Comparison of ENCODE assay signal across 14 cellular contexts in genomic region chr2:38148501-38148900, GRCh38.
DNase-seq lines count a peak whose midpoint lies in the region; ATAC-seq and TF ChIP-seq lines count a peak whose summit lies in the region.
"Had no signal": no experiment of that assay in that cellular context is flagged by ENCODE, and none has a peak within 500 bp of the region (broad histone marks: within the 10 kb centered on the region; RNA-seq: fewer than 3 reads in every experiment).

No MANE protein-coding gene starts in this region.

- TF ChIP-seq POLR2A in prostate gland (IDR thresholded peaks at IDR 0.05), result no peak

- no peak overlapping the region for H3K4me3 ChIP-seq in GM23248
- H3K4me3 ChIP-seq in PC-3 (ENCODE audit: low read length), result no peak overlapping the region
- no peak overlapping the region for H3K4me3 ChIP-seq in prostate gland
- H3K4me3 ChIP-seq: vagina had no signal

- H3K9ac ChIP-seq in GM23248 (no peak overlapping the region), PC-3 (ENCODE audit: low read length) (peak overlapping the region; percentile 76; the same call in 1 of the 2 replicates)

- H3K36me3 ChIP-seq in GM23248 (ENCODE audit: low read depth), result no peaks in the 10 kb centered on the region
- no peaks in the 10 kb centered on the region for H3K36me3 ChIP-seq in PC-3 (ENCODE audit: low read depth, low read length)
- no peaks in the 10 kb centered on the region for H3K36me3 ChIP-seq in prostate gland
- H3K36me3 ChIP-seq: vagina had no signal

- H3K36me3 Mint-ChIP-seq in HFFc6 (ENCODE audit: low read depth), result no peaks in the 10 kb centered on the region; the same call in 1 of the 2 replicates

- H3K79me2 ChIP-seq in GM23248 (ENCODE audit: insufficient read depth) (no peaks in the 10 kb centered on the region), PC-3 (ENCODE audit: low read length) (no peaks in the 10 kb centered on the region)

- POLR2A ChIA-PET in PC-3 (lab: Charles Lee; ENCODE audit: unreplicated experiment), result no interaction called here

- WGBS in GM23248 (ENCODE audit: low coverage in 1 of 2, low lambda C conversion rate in 2 of 2, missing lambda C conversion rate in 2 of 2), 2 experiments, result 52 to 60% methylated on average over 5 of the region's 5 CpGs
- WGBS in prostate gland, result 37% methylated on average over 5 of the region's 5 CpGs

- H3K4me1 ChIP-seq in GM23248 (ENCODE audit: insufficient read depth) (peaks cover 34% of the 10 kb centered on the region), PC-3 (ENCODE audit: insufficient read depth, low read length) (peaks cover 42% of the 10 kb centered on the region), prostate gland (replicated peaks) (peaks cover 6% of the 10 kb centered on the region)

- H3K9me3 ChIP-seq in GM23248 (ENCODE audit: low read depth) (no peaks in the 10 kb centered on the region), PC-3 (ENCODE audit: low read length) (no peaks in the 10 kb centered on the region), prostate gland (no peaks in the 10 kb centered on the region)
- H3K9me3 ChIP-seq: Caco-2, vagina had no signal

- H3F3A ChIP-seq in GM23248 (ENCODE audit: insufficient read depth) (peaks cover 31% of the 10 kb centered on the region), PC-3 (ENCODE audit: low read length, unreplicated experiment) (peaks cover 10% of the 10 kb centered on the region)

- intact Hi-C loops in PC-3 (cut with micrococcal nuclease) (no loop called here), prostate gland (cut with DNase I) (no loop called here)

- H3K9me3 Mint-ChIP-seq in HFFc6, result no peaks in the 10 kb centered on the region

- BruUV-seq in PC-3 (replicated peaks; lab: Mats Ljungman, UMichigan), result no TSS peak

- no peak for TF ChIP-seq CTCF in PC-3 (conservative IDR thresholded peaks at IDR 0.05; ENCODE audit: low read depth, low read length)
- TF ChIP-seq CTCF in prostate gland (IDR thresholded peaks at IDR 0.05), result no peak
- no peak for TF ChIP-seq CTCF in HFFc6 (IDR thresholded peaks at IDR 0.05)

- no peak overlapping the region for H2AFZ ChIP-seq in GM23248
- peak overlapping the region; percentile 8; the same call in 1 of the 2 replicates for H2AFZ ChIP-seq in PC-3 (ENCODE audit: low read length)

- in situ Hi-C loops in GM23248 (cut with MboI), result no loop called here

- H4K20me1 ChIP-seq in GM23248 (ENCODE audit: insufficient read depth), result no peaks in the 10 kb centered on the region
- no peaks in the 10 kb centered on the region for H4K20me1 ChIP-seq in PC-3 (ENCODE audit: low read length)

- no peak for ATAC-seq in PC-3
- ATAC-seq: left ventricle myocardium superior had no signal

- no peak overlapping the region for H3K4me3 Mint-ChIP-seq in HFFc6

- no peak overlapping the region for H3K27ac ChIP-seq in GM23248
- H3K27ac ChIP-seq in PC-3 (ENCODE audit: low read length), result peak overlapping the region; percentile 98
- H3K27ac ChIP-seq in prostate gland, result peak overlapping the region; percentile 36 to 75

- DNase-seq in GM23248 (peak; percentile 66), PC-3 (peak; percentile 94), fibroblast of peridontal ligament (ENCODE audit: extremely low read depth) (peak; percentile 65), prostate gland (ENCODE audit: low spot score) (peak; percentile 68), HFFc6 (no peak), pons (ENCODE audit: low spot score) (no peak), NCI-H748 treated with DMSO at 0.1 percent for 48 hours (lab: John Stamatoyannopoulos, UW) (no peak)
- DNase-seq in effector CD8-positive, alpha-beta T cell (lab: John Stamatoyannopoulos, UW), result no peak
- DNase-seq: amygdala, left ventricle myocardium superior, NCI-H345, SK-N-SH had no signal

- H3K4me2 ChIP-seq in GM23248 (ENCODE audit: unreplicated experiment) (no peak overlapping the region), PC-3 (ENCODE audit: low read length) (peak overlapping the region; percentile 83)

- H3K9me2 ChIP-seq in GM23248 (ENCODE audit: insufficient read depth), result no peaks in the 10 kb centered on the region
- no peaks in the 10 kb centered on the region for H3K9me2 ChIP-seq in PC-3 (replicated peaks; ENCODE audit: low read length)
- H3K9me2 ChIP-seq: SK-N-SH had no signal

- H3K27me3 ChIP-seq in GM23248 (replicated peaks; ENCODE audit: insufficient read depth) (no peaks in the 10 kb centered on the region), PC-3 (ENCODE audit: low read length) (no peaks in the 10 kb centered on the region), prostate gland (replicated peaks; ENCODE audit: insufficient read depth) (no peaks in the 10 kb centered on the region)
- H3K27me3 ChIP-seq: vagina had no signal

- H3K27ac Mint-ChIP-seq in HFFc6, result no peak overlapping the region

- H3K4me1 Mint-ChIP-seq in HFFc6 (ENCODE audit: low read depth), result no peaks in the 10 kb centered on the region

- CTCF ChIA-PET in PC-3 (lab: Charles Lee), result no interaction called here

- peaks cover 9% of the 10 kb centered on the region for H3K27me3 Mint-ChIP-seq in HFFc6 (ENCODE audit: insufficient read depth)

Comparison
In these comparisons a context has a peak if more than half of its experiments do, and no peak if none do; other contexts are left out.
1. DNase-seq: peak in GM23248 (single experiment), PC-3 (single experiment), fibroblast of peridontal ligament (single experiment) and prostate gland (single experiment); none in HFFc6 (single experiment), pons (single experiment), NCI-H748 treated with DMSO at 0.1 percent for 48 hours (single experiment) and effector CD8-positive, alpha-beta T cell (single experiment).